In the genomic region with DNA sequence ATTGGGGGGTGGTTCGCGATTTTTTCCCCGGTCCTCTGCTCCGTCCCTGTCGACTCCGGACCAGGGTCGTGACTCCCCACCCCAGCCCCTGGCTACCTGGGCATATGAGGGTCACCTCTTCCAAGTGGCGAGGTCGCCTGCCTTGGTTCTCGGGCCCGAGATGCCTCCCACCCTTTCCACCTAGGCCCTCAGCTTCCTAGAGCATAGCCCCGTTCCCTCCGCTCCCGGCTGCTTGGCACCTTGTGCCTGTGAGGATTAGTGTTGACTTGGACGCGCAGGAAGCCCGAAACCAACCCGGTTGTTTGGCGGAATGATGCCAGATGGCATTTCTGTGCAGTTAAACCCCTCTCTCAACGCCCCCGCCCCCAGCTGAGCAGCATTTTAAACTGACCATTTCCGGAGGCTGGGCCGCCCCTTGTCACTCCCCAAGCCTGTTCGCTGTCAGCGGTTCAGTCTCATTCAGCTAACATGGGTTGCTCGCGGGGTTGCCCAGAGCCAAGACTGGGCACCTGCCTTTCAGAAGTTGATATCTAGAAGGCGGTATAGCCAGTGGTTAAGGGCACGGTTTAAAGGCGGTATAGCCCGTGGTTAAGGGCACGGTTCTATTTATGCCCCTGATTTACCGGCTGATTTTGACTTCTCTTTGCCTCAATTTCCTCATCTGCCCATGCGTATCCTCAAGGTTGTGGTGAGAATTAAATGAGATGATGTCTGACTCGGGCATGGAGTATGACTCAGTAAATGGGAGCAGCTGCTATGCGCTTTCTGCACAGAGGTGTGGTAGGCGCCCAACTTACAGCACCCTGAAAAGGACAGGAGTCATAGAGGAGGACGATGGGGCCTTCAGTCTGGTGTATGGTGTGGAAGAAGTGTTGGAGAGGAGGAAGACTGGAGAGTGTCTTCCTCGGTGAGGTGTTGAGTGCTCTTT, we compare ENCODE assay signal across 8 cellular contexts. TPM values are rescaled to one million over a fixed set of nuclear protein-coding genes. Genes with fewer than 3 reads are reported as not detected.
DNase-seq lines count a peak whose midpoint lies in the region; ATAC-seq and TF ChIP-seq lines count a peak whose summit lies in the region.

No MANE protein-coding gene starts in this region.

- H3K4me2 ChIP-seq in BLaER1 treated with 17β-estradiol and CSF1 and Interleukin-3, amounts not matched to agents 10 nM and 100 nM = peak overlapping the region; percentile 86 to 99 (median 97)

- peaks cover 0 to 49% (median 44%) of the 10 kb centered on the region in 11 experiments; a peak in 18 of 22 replicates for H4K20me1 ChIP-seq in BLaER1 treated with 17β-estradiol and CSF1 and Interleukin-3, amounts not matched to agents 10 nM and 100 nM

- H3K4me3 ChIP-seq in BLaER1 treated with 17β-estradiol and CSF1 and Interleukin-3, amounts not matched to agents 10 nM and 100 nM = peak overlapping the region; percentile 88 to 99 (median 96)
- H3K4me3 ChIP-seq in SJSA1 (peak overlapping the region; percentile 73), dorsolateral prefrontal cortex (peak overlapping the region; percentile 67 to 100 (median 92)), lower lobe of right lung (peak overlapping the region; percentile 99), testis (peak overlapping the region; percentile 72 to 87)

- peak; percentile 35 for ATAC-seq in GM18907 (IDR thresholded peaks at IDR 0.05; ENCODE audit: unreplicated experiment)
- ATAC-seq in HG03196 (IDR thresholded peaks at IDR 0.05; ENCODE audit: unreplicated experiment) = peak; percentile 28
- peak; percentile 48 for ATAC-seq in lower lobe of right lung
- no peak for ATAC-seq in GM18873 (IDR thresholded peaks at IDR 0.05; ENCODE audit: low FRiP score, unreplicated experiment)

- H3K9ac ChIP-seq in BLaER1 treated with 17β-estradiol and CSF1 and Interleukin-3, amounts not matched to agents 10 nM and 100 nM = peak overlapping the region; percentile 87 to 98 (median 95)

- no peaks in the 10 kb centered on the region for H3K9me3 ChIP-seq in BLaER1 treated with 17β-estradiol and CSF1 and Interleukin-3, amounts not matched to agents 10 nM and 100 nM (replicated peaks in 1 of 11)
- H3K9me3 ChIP-seq in SJSA1 (replicated peaks) = no peaks in the 10 kb centered on the region; the same call in 1 of the 2 replicates
- H3K9me3 ChIP-seq in lower lobe of right lung = no peaks in the 10 kb centered on the region
- H3K9me3 ChIP-seq in testis = no peaks in the 10 kb centered on the region

- no peaks in the 10 kb centered on the region for H3K27me3 ChIP-seq in BLaER1 treated with 17β-estradiol and CSF1 and Interleukin-3, amounts not matched to agents 10 nM and 100 nM
- H3K27me3 ChIP-seq in SJSA1 (replicated peaks) (no peaks in the 10 kb centered on the region), dorsolateral prefrontal cortex (no peaks in the 10 kb centered on the region), lower lobe of right lung (ENCODE audit: low read depth) (no peaks in the 10 kb centered on the region), testis (no peaks in the 10 kb centered on the region)

- intact Hi-C loops in dorsolateral prefrontal cortex (cut with DNase I) (no loop called here), lower lobe of right lung (cut with DNase I) (no loop called here), testis (cut with DNase I; ENCODE audit: low total_unique reads) (no loop called here)

- 6 to 7% methylated on average over 22 to 39 of the region's 39 CpGs for WGBS in testis, 2 donors

- no peak for TF ChIP-seq POLR2A in testis (IDR thresholded peaks at IDR 0.05)

- TF ChIP-seq CTCF in dorsolateral prefrontal cortex (IDR thresholded peaks at IDR 0.05 in 54 of 56, conservative IDR thresholded peaks at IDR 0.05 in 2 of 56; ENCODE audit: low read depth in 1 of 56, partially characterized antibody in 56 of 56) = no peak
- TF ChIP-seq CTCF in lower lobe of right lung (IDR thresholded peaks at IDR 0.05) = no peak
- TF ChIP-seq CTCF in testis (IDR thresholded peaks at IDR 0.05) = no peak

- DNase-seq in SJSA1 (ENCODE audit: low read depth in 1 of 2, low spot score in 2 of 2) (peak; percentile 64 to 80), dorsolateral prefrontal cortex (no peak), lower lobe of right lung (no peak), testis (peak; percentile 48)

- H3K36me3 ChIP-seq in BLaER1 treated with 17β-estradiol and CSF1 and Interleukin-3, amounts not matched to agents 10 nM and 100 nM = peaks cover 15 to 32% (median 28%) of the 10 kb centered on the region in 11 experiments
- peaks cover 49% of the 10 kb centered on the region for H3K36me3 ChIP-seq in SJSA1
- peaks cover 16% of the 10 kb centered on the region for H3K36me3 ChIP-seq in lower lobe of right lung
- no peaks in the 10 kb centered on the region for H3K36me3 ChIP-seq in testis (ENCODE audit: low read depth, missing control alignments)

- peaks cover 20 to 29% (median 25%) of the 10 kb centered on the region in 10 experiments for H3K4me1 ChIP-seq in BLaER1 treated with 17β-estradiol and CSF1 and Interleukin-3, amounts not matched to agents 10 nM and 100 nM
- peaks cover 18% of the 10 kb centered on the region for H3K4me1 ChIP-seq in SJSA1 (replicated peaks)
- H3K4me1 ChIP-seq in lower lobe of right lung = peaks cover 15% of the 10 kb centered on the region
- H3K4me1 ChIP-seq in testis = peaks cover 13% of the 10 kb centered on the region

- peak overlapping the region; percentile 37 to 97 (median 92); a peak in 21 of 22 replicates for H3K27ac ChIP-seq in BLaER1 treated with 17β-estradiol and CSF1 and Interleukin-3, amounts not matched to agents 10 nM and 100 nM
- H3K27ac ChIP-seq in SJSA1 (peak overlapping the region; percentile 85), dorsolateral prefrontal cortex (peak overlapping the region in 33 of 59 donors; percentile 8 to 87 (median 61)), lower lobe of right lung (peak overlapping the region; percentile 67), testis (peak overlapping the region; percentile 44 to 58)

RNA-seq across cellular contexts. Expression of a gene that starts 0.6 kb away (rescaled TPM):
- total RNA-seq in SJSA1 (2014; rRNA removed; shearing (Covaris generic)) = 52.9 and 102 TPM in 2 replicates
- 10 to 100 TPM; 26.8 to 61.2 (median 41.1) TPM for total RNA-seq in dorsolateral prefrontal cortex
- total RNA-seq in lower lobe of right lung = 21.6 TPM
- total RNA-seq in testis = 10 to 100 TPM; 42.0 to 46.6 TPM
- 25.0 TPM for polyA plus RNA-seq in testis (ENCODE audit: insufficient read depth, low read depth, low replicate concordance)

Comparison
In these comparisons a context has a peak if more than half of its experiments do, and no peak if none do; other contexts are left out.
1. DNase-seq: peak in SJSA1 (2 of 2) and testis (single experiment); none in dorsolateral prefrontal cortex (0 of 10) and lower lobe of right lung (single experiment).
2. Peak in every context shown above with its lines, with median percentiles within 50 percentile points of each other: H3K27ac ChIP-seq and H3K4me3 ChIP-seq.